In genomic region chr17:68205251-68205807, GRCh38 we compare ENCODE assay signal across 1 cellular context.
A peak's percentile ranks its signal among the peaks of the same experiment; 100 is the strongest.
TF ChIP-seq lines count a peak whose summit lies in the region.

No MANE protein-coding gene starts in this region.

TF ChIP-seq in HepG2, 621 proteins besides CTCF, POLR2A, EP300 and RAD21 (continued from another document):
- 0 out of 2 replicates have a peak, but pooled peaks have one; percentile 22 for TF ChIP-seq THAP9 (CRISPR knock-in tag; IDR thresholded peaks at IDR 0.05; ENCODE audit: borderline replicate concordance)
- TF ChIP-seq, protein P1, sequence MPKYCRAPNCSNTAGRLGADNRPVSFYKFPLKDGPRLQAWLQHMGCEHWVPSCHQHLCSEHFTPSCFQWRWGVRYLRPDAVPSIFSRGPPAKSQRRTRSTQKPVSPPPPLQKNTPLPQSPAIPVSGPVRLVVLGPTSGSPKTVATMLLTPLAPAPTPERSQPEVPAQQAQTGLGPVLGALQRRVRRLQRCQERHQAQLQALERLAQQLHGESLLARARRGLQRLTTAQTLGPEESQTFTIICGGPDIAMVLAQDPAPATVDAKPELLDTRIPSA (CRISPR knock-in tag; IDR thresholded peaks at IDR 0.05; ENCODE audit: borderline replicate concordance) = peak; percentile 84; the same call in 1 of the 2 replicates
- no peak for TF ChIP-seq ARHGAP35 (CRISPR knock-in tag; IDR thresholded peaks at IDR 0.05; ENCODE audit: borderline replicate concordance)
- TF ChIP-seq IRF1 (CRISPR knock-in tag; IDR thresholded peaks at IDR 0.05; ENCODE audit: low read depth) = no peak
- peak; percentile 86 for TF ChIP-seq KAT8 (CRISPR knock-in tag; IDR thresholded peaks at IDR 0.05)
- no peak for TF ChIP-seq KDM4B (CRISPR knock-in tag; IDR thresholded peaks at IDR 0.05)
- peak; percentile 74; the same call in 1 of the 2 replicates for TF ChIP-seq ZNF616 (CRISPR knock-in tag; IDR thresholded peaks at IDR 0.05; ENCODE audit: low read depth)
- TF ChIP-seq ZKSCAN5 (CRISPR knock-in tag; IDR thresholded peaks at IDR 0.05) = no peak
- TF ChIP-seq BRD4 (CRISPR knock-in tag; IDR thresholded peaks at IDR 0.05) = peak; percentile 64; the same call in 1 of the 2 replicates
- no peak for TF ChIP-seq SYNCRIP (IDR thresholded peaks at IDR 0.05; ENCODE audit: insufficient read depth, low read depth, low read length)
- no peak; the same call in none of the 2 replicates for TF ChIP-seq TOPORS (CRISPR knock-in tag; IDR thresholded peaks at IDR 0.05)
- TF ChIP-seq REXO4 (CRISPR knock-in tag; IDR thresholded peaks at IDR 0.05; ENCODE audit: borderline replicate concordance) = 0 out of 2 replicates have a peak, but pooled peaks have one; percentile 59
